8 cellular contexts compared by ENCODE assay signal in the genomic region with DNA sequence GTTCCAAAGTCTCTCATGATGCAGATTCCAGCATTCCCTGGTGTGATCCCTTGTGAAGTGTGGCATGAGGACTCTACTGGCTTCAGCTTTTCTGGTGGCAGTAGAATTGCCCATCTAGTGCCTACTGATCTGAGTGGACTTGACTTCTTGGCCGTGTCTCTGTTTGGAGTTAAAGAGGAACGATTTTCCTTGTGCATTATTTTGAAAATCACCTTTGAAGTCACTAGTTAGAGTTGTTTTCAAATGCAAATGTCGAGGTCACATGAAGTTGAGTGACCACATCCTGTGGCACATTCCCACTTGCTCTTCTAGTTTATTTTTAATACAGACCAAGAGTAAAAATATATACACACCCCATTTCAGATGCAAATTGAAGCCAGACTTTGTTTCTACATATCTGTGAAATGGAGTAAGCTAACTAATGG.
A peak's percentile ranks its signal among the peaks of the same experiment; 100 is the strongest.
DNase-seq lines count a peak whose midpoint lies in the region; ATAC-seq and TF ChIP-seq lines count a peak whose summit lies in the region.

No MANE protein-coding gene starts in this region.

- H3K36me3 Mint-ChIP-seq in activated T-helper 2 cell treated with anti-CD3 and anti-CD28 coated beads, Interferon-gamma antibody, Interleukin-2, Interleukin-4, amounts not matched to agents 10 μg/mL and 5 μg/mL and 100 μg/mL, durations not matched to agents 14 hours and 24 hours and 36 hours (ENCODE audit: low read depth), result peaks cover 3% of the 10 kb centered on the region
- H3K36me3 Mint-ChIP-seq in chondrocyte (ENCODE audit: low read depth), result peaks cover 1% of the 10 kb centered on the region
- H3K36me3 Mint-ChIP-seq in nephron progenitor cell (ENCODE audit: low read depth), result peaks cover 41% of the 10 kb centered on the region

- no peaks in the 10 kb centered on the region for H3K27me3 Mint-ChIP-seq in activated T-helper 2 cell treated with anti-CD3 and anti-CD28 coated beads, Interferon-gamma antibody, Interleukin-2, Interleukin-4, amounts not matched to agents 10 μg/mL and 5 μg/mL and 100 μg/mL, durations not matched to agents 14 hours and 24 hours and 36 hours (ENCODE audit: low read depth)
- H3K27me3 Mint-ChIP-seq in chondrocyte (ENCODE audit: low read depth) (no peaks in the 10 kb centered on the region), nephron progenitor cell (ENCODE audit: low read depth, poor library complexity) (no peaks in the 10 kb centered on the region)

- no peaks in the 10 kb centered on the region for H3K9me3 ChIP-seq in BLaER1
- H3K9me3 ChIP-seq in psoas muscle, result no peaks in the 10 kb centered on the region

- H3K36me3 ChIP-seq in BLaER1 (no peaks in the 10 kb centered on the region), psoas muscle (ENCODE audit: insufficient read depth in 1 of 2, low read depth in 1 of 2) (no peaks in the 10 kb centered on the region)

- H3K27ac ChIP-seq in BLaER1 (no peak overlapping the region), psoas muscle (no peak overlapping the region)

- H4K20me1 ChIP-seq in BLaER1, result no peaks in the 10 kb centered on the region

- peak overlapping the region; percentile 80 for H3K27ac Mint-ChIP-seq in activated T-helper 2 cell treated with anti-CD3 and anti-CD28 coated beads, Interferon-gamma antibody, Interleukin-2, Interleukin-4, amounts not matched to agents 10 μg/mL and 5 μg/mL and 100 μg/mL, durations not matched to agents 14 hours and 24 hours and 36 hours
- H3K27ac Mint-ChIP-seq in chondrocyte (ENCODE audit: unreplicated experiment) (no peak overlapping the region), nephron progenitor cell (no peak overlapping the region)

- intact Hi-C loops in activated T-helper 2 cell treated with anti-CD3 and anti-CD28 coated beads, Interferon-gamma antibody, Interleukin-2, Interleukin-4, amounts not matched to agents 10 μg/mL and 5 μg/mL and 100 μg/mL, durations not matched to agents 14 hours and 24 hours and 36 hours (cut with micrococcal nuclease), result no loop called here
- intact Hi-C loops in psoas muscle (cut with DNase I), result no loop called here

- WGBS in psoas muscle, 3 donors, result 56 to 63% (median 57%) methylated on average over 3 of the region's 3 CpGs

- H3K27me3 ChIP-seq in BLaER1 (no peaks in the 10 kb centered on the region), psoas muscle (ENCODE audit: insufficient read depth in 3 of 3, low read length in 2 of 3) (no peaks in the 10 kb centered on the region)

- H3K4me1 Mint-ChIP-seq in activated T-helper 2 cell treated with anti-CD3 and anti-CD28 coated beads, Interferon-gamma antibody, Interleukin-2, Interleukin-4, amounts not matched to agents 10 μg/mL and 5 μg/mL and 100 μg/mL, durations not matched to agents 14 hours and 24 hours and 36 hours (ENCODE audit: low read depth), result peaks cover 52% of the 10 kb centered on the region
- H3K4me1 Mint-ChIP-seq in chondrocyte (ENCODE audit: low read depth), result peaks cover 35% of the 10 kb centered on the region
- H3K4me1 Mint-ChIP-seq in nephron progenitor cell, result peaks cover 9% of the 10 kb centered on the region

- H3K4me3 ChIP-seq in BLaER1 (no peak overlapping the region), psoas muscle (no peak overlapping the region)

- H3K9ac ChIP-seq in BLaER1, result no peak overlapping the region

- H3K4me2 ChIP-seq in BLaER1, result peak overlapping the region; percentile 59

- H3K4me1 ChIP-seq in BLaER1, result peaks cover 49% of the 10 kb centered on the region
- no peaks in the 10 kb centered on the region for H3K4me1 ChIP-seq in psoas muscle

- DNase-seq in activated T-helper 2 cell treated with anti-CD3 and anti-CD28 coated beads, Interferon-gamma antibody, Interleukin-2, Interleukin-4, amounts not matched to agents 10 μg/mL and 5 μg/mL and 100 μg/mL, durations not matched to agents 14 hours and 24 hours and 36 hours (ENCODE audit: low spot score), result no peak
- no peak for DNase-seq in chondrocyte (ENCODE audit: low spot score)
- DNase-seq in psoas muscle, result no peak
- no peak for DNase-seq in nephron progenitor cell
- DNase-seq in activated CD4-positive, alpha-beta T cell treated with anti-CD3 and anti-CD28 coated beads for 48 hours, result no peak

- TF ChIP-seq CTCF in chondrocyte (IDR thresholded peaks at IDR 0.05), result no peak
- no peak for TF ChIP-seq CTCF in psoas muscle (IDR thresholded peaks at IDR 0.05)
- TF ChIP-seq CTCF in nephron progenitor cell (IDR thresholded peaks at IDR 0.05), result no peak

- ATAC-seq in GM19324 (IDR thresholded peaks at IDR 0.05; ENCODE audit: low FRiP score, unreplicated experiment) (peak; percentile 77), HG03097 (IDR thresholded peaks at IDR 0.05; ENCODE audit: low FRiP score, unreplicated experiment) (peak; percentile 43), psoas muscle (no peak)

- H3K4me3 Mint-ChIP-seq in activated T-helper 2 cell treated with anti-CD3 and anti-CD28 coated beads, Interferon-gamma antibody, Interleukin-2, Interleukin-4, amounts not matched to agents 10 μg/mL and 5 μg/mL and 100 μg/mL, durations not matched to agents 14 hours and 24 hours and 36 hours (ENCODE audit: low read depth), result peak overlapping the region; percentile 67
- H3K4me3 Mint-ChIP-seq in chondrocyte (ENCODE audit: unreplicated experiment) (no peak overlapping the region), nephron progenitor cell (no peak overlapping the region)

- no peaks in the 10 kb centered on the region for H3K9me3 Mint-ChIP-seq in activated T-helper 2 cell treated with anti-CD3 and anti-CD28 coated beads, Interferon-gamma antibody, Interleukin-2, Interleukin-4, amounts not matched to agents 10 μg/mL and 5 μg/mL and 100 μg/mL, durations not matched to agents 14 hours and 24 hours and 36 hours
- no peaks in the 10 kb centered on the region for H3K9me3 Mint-ChIP-seq in chondrocyte (ENCODE audit: low read depth)
- no peaks in the 10 kb centered on the region for H3K9me3 Mint-ChIP-seq in nephron progenitor cell

Comparison
In these comparisons a context has a peak if more than half of its experiments do, and no peak if none do; other contexts are left out.
1. ATAC-seq: peak in GM19324 (single experiment) and HG03097 (single experiment); none in psoas muscle (0 of 4).